In genomic region chr12:124026755-124027745, GRCh38 we compare ENCODE assay signal across 9 cellular contexts. TPM values are rescaled to one million over a fixed set of nuclear protein-coding genes. Genes with fewer than 3 reads are reported as not detected.
DNase-seq lines count a peak whose midpoint lies in the region; ATAC-seq and TF ChIP-seq lines count a peak whose summit lies in the region.
"Had no signal": no experiment of that assay in that cellular context is flagged by ENCODE, and none has a peak within 500 bp of the region (broad histone marks: within the 10 kb centered on the region; RNA-seq: fewer than 3 reads in every experiment).

No MANE protein-coding gene starts in this region.

- whole genome bisulfite sequencing in H9 (ENCODE audit: extremely low coverage, insufficient read length, low lambda C conversion rate), result no CpG with 5 or more reads among the region's 14 CpGs

- H3K18ac ChIP-seq in H9 (ENCODE audit: insufficient read length, low read depth, low read length), result no peak overlapping the region

- no peak overlapping the region for H2BK12ac ChIP-seq in H9 (ENCODE audit: insufficient read length, low read depth, low read length)

- H3K27ac Mint-ChIP-seq in H9, result no peak overlapping the region

- H4K20me1 ChIP-seq in H9 (ENCODE audit: control insufficient read depth, insufficient read depth, insufficient read length) (no peaks in the 10 kb centered on the region), osteoblast (ENCODE audit: insufficient read depth, low read length) (no peaks in the 10 kb centered on the region)

- H2AK5ac ChIP-seq in H9 (ENCODE audit: insufficient read length, low read length), result no peak overlapping the region

- H3K4me1 ChIP-seq in H9 (ENCODE audit: insufficient read depth, low read length), result no peaks in the 10 kb centered on the region
- H3K4me1 ChIP-seq in osteoblast (ENCODE audit: insufficient read depth, low read length), result peaks cover 49% of the 10 kb centered on the region

- no peaks in the 10 kb centered on the region for H3K79me1 ChIP-seq in H9 (ENCODE audit: insufficient read depth, low read depth, low read length, poor library complexity, severe bottlenecking)

- H3K79me2 ChIP-seq in H9 (ENCODE audit: insufficient read depth, low read length) (no peaks in the 10 kb centered on the region), osteoblast (ENCODE audit: insufficient read depth, low read length) (no peaks in the 10 kb centered on the region)

- H3K4ac ChIP-seq in H9 (ENCODE audit: low read depth, low read length), result no peak overlapping the region

- H3K4me2 ChIP-seq in H9 (ENCODE audit: insufficient read depth, insufficient read length, low read length) (no peak overlapping the region), osteoblast (ENCODE audit: insufficient read depth, low read length) (peak overlapping the region; percentile 43)

- peaks cover 21% of the 10 kb centered on the region for H3K27me3 Mint-ChIP-seq in H9 (ENCODE audit: low read depth)

- H4K5ac ChIP-seq in H9 (ENCODE audit: insufficient read length, low read depth, low read length), result no peak overlapping the region

- H3K9me3 ChIP-seq in H9 (ENCODE audit: control insufficient read depth, low read depth, low read length), result no peaks in the 10 kb centered on the region
- H3K9me3 ChIP-seq in osteoblast (ENCODE audit: low read depth, low read length), result no peaks in the 10 kb centered on the region
- H3K9me3 ChIP-seq: vagina had no signal

- H3K23ac ChIP-seq in H9 (ENCODE audit: insufficient read length, low read depth, low read length), result no peak overlapping the region

- no peak overlapping the region for H2BK15ac ChIP-seq in H9 (ENCODE audit: low read depth, low read length)

- no peak overlapping the region for H3K14ac ChIP-seq in H9 (ENCODE audit: insufficient read depth, low read length)

- no peak overlapping the region for H3K9ac ChIP-seq in H9 (ENCODE audit: extremely low read depth, insufficient read length, low read length)

- H3K9me3 Mint-ChIP-seq in H9, result peaks cover 7 to 8% of the 10 kb centered on the region in 2 experiments; a peak in 4 of 5 replicates

- H3K27me3 ChIP-seq in H9 (ENCODE audit: insufficient read depth, low read length), result no peaks in the 10 kb centered on the region
- H3K27me3 ChIP-seq in osteoblast (ENCODE audit: insufficient read depth, low read length), result no peaks in the 10 kb centered on the region
- H3K27me3 ChIP-seq: vagina had no signal

- peak; percentile 16 for DNase-seq in H9
- peak; percentile 53 for DNase-seq in RKO (ENCODE audit: low spot score)
- DNase-seq in fibroblast of gingiva (ENCODE audit: low read depth), result peak; percentile 41
- peak; percentile 87 for DNase-seq in osteoblast (ENCODE audit: insufficient read length, low spot score, missing footprints)
- DNase-seq in substantia nigra (lab: John Stamatoyannopoulos, UW), result no peak
- DNase-seq in cerebellar nuclear complex (lab: John Stamatoyannopoulos, UW), result no peak

- peak overlapping the region; percentile 4 for H3K4me3 ChIP-seq in osteoblast (ENCODE audit: insufficient read depth, low read length)
- H3K4me3 ChIP-seq: vagina had no signal

- no peak overlapping the region for H2BK5ac ChIP-seq in H9 (ENCODE audit: insufficient read length, low read length)

- H3K4me3 Mint-ChIP-seq in H9, result no peak overlapping the region

- H3K56ac ChIP-seq in H9 (ENCODE audit: insufficient read length, low read depth, low read length), result no peak overlapping the region

- TF ChIP-seq CTCF in H9 (conservative IDR thresholded peaks at IDR 0.05) (no peak), osteoblast (IDR thresholded peaks at IDR 0.05; ENCODE audit: extremely low read depth, low read depth, low read length) (no peak)

- H3K23me2 ChIP-seq in H9 (ENCODE audit: insufficient read length, low read depth, low read length, poor library complexity, severe bottlenecking), result no peaks in the 10 kb centered on the region

- no peak overlapping the region for H3T11ph ChIP-seq in H9 (ENCODE audit: low read length)

- H2AFZ ChIP-seq in H9 (ENCODE audit: low read length) (no peak overlapping the region), osteoblast (ENCODE audit: low read length) (no peak overlapping the region)

- H2BK120ac ChIP-seq in H9 (ENCODE audit: low read depth, low read length, poor library complexity, severe bottlenecking), result no peak overlapping the region

- H3K36me3 ChIP-seq in osteoblast (ENCODE audit: insufficient read depth, low read length), result no peaks in the 10 kb centered on the region
- H3K36me3 ChIP-seq: vagina had no signal

- H4K91ac ChIP-seq in H9 (ENCODE audit: insufficient read length, low read depth, low read length), result no peak overlapping the region

- H3K36me3 Mint-ChIP-seq in H9 (ENCODE audit: insufficient read depth in 1 of 3, low read depth in 3 of 3), result peaks cover 0 to 5% (median 4%) of the 10 kb centered on the region in 3 experiments; a peak in 4 of 7 replicates

- H3K4me1 Mint-ChIP-seq in H9, result peaks cover 5 to 10% of the 10 kb centered on the region in 2 experiments

- H2BK20ac ChIP-seq in H9 (ENCODE audit: low read depth, low read length, poor library complexity, severe bottlenecking), result no peak overlapping the region

- ATAC-seq in HG03469 (IDR thresholded peaks at IDR 0.05; ENCODE audit: unreplicated experiment) (no peak), GM18858 (IDR thresholded peaks at IDR 0.05; ENCODE audit: unreplicated experiment) (no peak)

- no peak overlapping the region for H4K8ac ChIP-seq in H9 (replicated peaks; ENCODE audit: insufficient read length, low read depth, low read length)

- H3K27ac ChIP-seq in H9 (ENCODE audit: insufficient read length, low read depth, low read length) (no peak overlapping the region), osteoblast (ENCODE audit: low read depth, low read length) (peak overlapping the region; percentile 26), substantia nigra (ENCODE audit: low read depth, low read length, poor library complexity, severe bottlenecking) (no peak overlapping the region)
- H3K27ac ChIP-seq: vagina had no signal

RNA-seq across cellular contexts. Expression of gene ZNF664, which starts 54.0 kb away (rescaled TPM):
- 29.5 and 31.7 TPM in 2 replicates for total RNA-seq in H9 (2021)
- total RNA-seq in osteoblast, result 95.2 and 114 TPM in 2 replicates

RNA-seq across cellular contexts. Expression of gene CCDC92, which starts 54.4 kb away (rescaled TPM):
- total RNA-seq in H9 (2021), result 1.0 and 1.3 TPM in 2 replicates
- total RNA-seq in osteoblast, result 25.7 and 29.5 TPM in 2 replicates

Comparison
In these comparisons a context has a peak if more than half of its experiments do, and no peak if none do; other contexts are left out.
1. DNase-seq: peak in H9 (single experiment), RKO (single experiment), fibroblast of gingiva (single experiment) and osteoblast (single experiment); none in substantia nigra (0 of 49) and cerebellar nuclear complex (0 of 2).
2. RNA of gene CCDC92, which starts 54.4 kb away (total RNA-seq): 25.7 to 29.5 TPM in osteoblast; 1.0 to 1.3 TPM in H9; every median in the first group is over 10 times any median in the second.